ENCODE assay signal across 1 cellular context in the genomic region with DNA sequence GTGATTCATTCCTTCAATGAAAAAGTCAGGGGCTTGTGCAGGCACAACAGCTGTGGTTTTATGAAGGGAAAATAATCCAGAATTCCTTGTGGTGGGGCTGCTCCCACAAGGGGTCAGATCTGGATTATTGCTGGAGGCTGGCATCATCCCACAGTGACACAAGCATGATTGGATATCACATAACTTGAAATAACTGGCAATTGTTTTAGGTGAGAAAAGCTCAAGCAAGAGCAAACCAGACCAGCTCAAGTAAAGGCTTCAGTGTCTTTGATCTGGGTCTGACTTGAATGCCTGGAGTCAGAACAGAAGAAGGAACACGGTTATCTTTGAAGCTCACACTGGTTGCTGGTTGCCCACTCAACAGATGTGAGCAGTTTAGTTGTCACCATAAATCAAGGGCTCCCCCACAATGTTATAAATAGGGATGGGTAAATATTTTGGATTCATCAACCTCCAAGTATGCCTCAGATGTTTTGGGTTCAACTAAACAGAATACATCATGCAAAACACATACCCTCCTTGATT.
TF ChIP-seq lines count a peak whose summit lies in the region.

No MANE protein-coding gene starts in this region.

TF ChIP-seq in K562, 482 proteins besides CTCF, POLR2A, EP300 and RAD21 (continued from another document and continues in another):
- TF ChIP-seq CHD7 (IDR thresholded peaks at IDR 0.05; ENCODE audit: low read depth, low read length) (no peak), ZNF175 (CRISPR knock-in tag; IDR thresholded peaks at IDR 0.05; ENCODE audit: low read depth) (no peak), RUNX1 (IDR thresholded peaks at IDR 0.05; ENCODE audit: low read depth) (0 out of 2 replicates have a peak, but pooled peaks have one; percentile 85), NCOA6 (IDR thresholded peaks at IDR 0.05) (no peak), BCL6 (CRISPR knock-in tag; IDR thresholded peaks at IDR 0.05) (no peak), NCOA4 (IDR thresholded peaks at IDR 0.05; ENCODE audit: partially characterized antibody) (no peak), HDGF (IDR thresholded peaks at IDR 0.05) (no peak), NCOA2 (IDR thresholded peaks at IDR 0.05; ENCODE audit: partially characterized antibody in 2 of 2) (peak; percentile 37 to 51), RHOXF2B (CRISPR knock-in tag; conservative IDR thresholded peaks at IDR 0.05) (no peak), SMARCB1 (IDR thresholded peaks at IDR 0.05; ENCODE audit: insufficient read length, low read depth) (peak; percentile 86), ZNF174 (CRISPR knock-in tag; IDR thresholded peaks at IDR 0.05) (no peak), ZFX (CRISPR knock-in tag; IDR thresholded peaks at IDR 0.05) (no peak), HNRNPH1 (optimal IDR thresholded peaks at IDR 0.05; ENCODE audit: low read depth, low read length) (no peak), MCM5 (IDR thresholded peaks at IDR 0.05; ENCODE audit: low read depth) (no peak), CHCHD3 (CRISPR knock-in tag; IDR thresholded peaks at IDR 0.05) (no peak), ARHGAP35 (IDR thresholded peaks at IDR 0.05; ENCODE audit: partially characterized antibody) (no peak), HDAC8 (tag; IDR thresholded peaks at IDR 0.05) (no peak), CUX1 (CRISPR knock-in tag; IDR thresholded peaks at IDR 0.05) (no peak), ZFP1 (CRISPR knock-in tag; IDR thresholded peaks at IDR 0.05) (no peak), ERF (CRISPR knock-in tag; IDR thresholded peaks at IDR 0.05) (no peak), KLF10 (CRISPR knock-in tag; IDR thresholded peaks at IDR 0.05) (no peak), SRF (CRISPR knock-in tag; IDR thresholded peaks at IDR 0.05) (no peak), CXXC5 (CRISPR knock-in tag; IDR thresholded peaks at IDR 0.05) (0 out of 2 replicates have a peak, but pooled peaks have one; percentile 3), NEUROD1 (IDR thresholded peaks at IDR 0.05; ENCODE audit: borderline replicate concordance, low read depth, low read length, partially characterized antibody) (peak; percentile 67), E2F3 (CRISPR knock-in tag; IDR thresholded peaks at IDR 0.05) (no peak), ZNF253 (CRISPR knock-in tag; conservative IDR thresholded peaks at IDR 0.05) (no peak)
- TF ChIP-seq, protein P1, sequence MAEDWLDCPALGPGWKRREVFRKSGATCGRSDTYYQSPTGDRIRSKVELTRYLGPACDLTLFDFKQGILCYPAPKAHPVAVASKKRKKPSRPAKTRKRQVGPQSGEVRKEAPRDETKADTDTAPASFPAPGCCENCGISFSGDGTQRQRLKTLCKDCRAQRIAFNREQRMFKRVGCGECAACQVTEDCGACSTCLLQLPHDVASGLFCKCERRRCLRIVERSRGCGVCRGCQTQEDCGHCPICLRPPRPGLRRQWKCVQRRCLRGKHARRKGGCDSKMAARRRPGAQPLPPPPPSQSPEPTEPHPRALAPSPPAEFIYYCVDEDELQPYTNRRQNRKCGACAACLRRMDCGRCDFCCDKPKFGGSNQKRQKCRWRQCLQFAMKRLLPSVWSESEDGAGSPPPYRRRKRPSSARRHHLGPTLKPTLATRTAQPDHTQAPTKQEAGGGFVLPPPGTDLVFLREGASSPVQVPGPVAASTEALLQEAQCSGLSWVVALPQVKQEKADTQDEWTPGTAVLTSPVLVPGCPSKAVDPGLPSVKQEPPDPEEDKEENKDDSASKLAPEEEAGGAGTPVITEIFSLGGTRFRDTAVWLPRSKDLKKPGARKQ (CRISPR knock-in tag; IDR thresholded peaks at IDR 0.05) = no peak
- TF ChIP-seq, protein P2, sequence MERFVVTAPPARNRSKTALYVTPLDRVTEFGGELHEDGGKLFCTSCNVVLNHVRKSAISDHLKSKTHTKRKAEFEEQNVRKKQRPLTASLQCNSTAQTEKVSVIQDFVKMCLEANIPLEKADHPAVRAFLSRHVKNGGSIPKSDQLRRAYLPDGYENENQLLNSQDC (CRISPR knock-in tag; IDR thresholded peaks at IDR 0.05) = no peak
- TF ChIP-seq, protein P3, sequence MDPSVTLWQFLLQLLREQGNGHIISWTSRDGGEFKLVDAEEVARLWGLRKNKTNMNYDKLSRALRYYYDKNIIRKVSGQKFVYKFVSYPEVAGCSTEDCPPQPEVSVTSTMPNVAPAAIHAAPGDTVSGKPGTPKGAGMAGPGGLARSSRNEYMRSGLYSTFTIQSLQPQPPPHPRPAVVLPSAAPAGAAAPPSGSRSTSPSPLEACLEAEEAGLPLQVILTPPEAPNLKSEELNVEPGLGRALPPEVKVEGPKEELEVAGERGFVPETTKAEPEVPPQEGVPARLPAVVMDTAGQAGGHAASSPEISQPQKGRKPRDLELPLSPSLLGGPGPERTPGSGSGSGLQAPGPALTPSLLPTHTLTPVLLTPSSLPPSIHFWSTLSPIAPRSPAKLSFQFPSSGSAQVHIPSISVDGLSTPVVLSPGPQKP (CRISPR knock-in tag; IDR thresholded peaks at IDR 0.05) = no peak
- TF ChIP-seq, protein P4, sequence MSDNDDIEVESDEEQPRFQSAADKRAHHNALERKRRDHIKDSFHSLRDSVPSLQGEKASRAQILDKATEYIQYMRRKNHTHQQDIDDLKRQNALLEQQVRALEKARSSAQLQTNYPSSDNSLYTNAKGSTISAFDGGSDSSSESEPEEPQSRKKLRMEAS (CRISPR knock-in tag; IDR thresholded peaks at IDR 0.05) = no peak
- TF ChIP-seq, protein P5, sequence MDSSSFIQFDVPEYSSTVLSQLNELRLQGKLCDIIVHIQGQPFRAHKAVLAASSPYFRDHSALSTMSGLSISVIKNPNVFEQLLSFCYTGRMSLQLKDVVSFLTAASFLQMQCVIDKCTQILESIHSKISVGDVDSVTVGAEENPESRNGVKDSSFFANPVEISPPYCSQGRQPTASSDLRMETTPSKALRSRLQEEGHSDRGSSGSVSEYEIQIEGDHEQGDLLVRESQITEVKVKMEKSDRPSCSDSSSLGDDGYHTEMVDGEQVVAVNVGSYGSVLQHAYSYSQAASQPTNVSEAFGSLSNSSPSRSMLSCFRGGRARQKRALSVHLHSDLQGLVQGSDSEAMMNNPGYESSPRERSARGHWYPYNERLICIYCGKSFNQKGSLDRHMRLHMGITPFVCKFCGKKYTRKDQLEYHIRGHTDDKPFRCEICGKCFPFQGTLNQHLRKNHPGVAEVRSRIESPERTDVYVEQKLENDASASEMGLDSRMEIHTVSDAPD (CRISPR knock-in tag; IDR thresholded peaks at IDR 0.05) = no peak
